In the genomic region with DNA sequence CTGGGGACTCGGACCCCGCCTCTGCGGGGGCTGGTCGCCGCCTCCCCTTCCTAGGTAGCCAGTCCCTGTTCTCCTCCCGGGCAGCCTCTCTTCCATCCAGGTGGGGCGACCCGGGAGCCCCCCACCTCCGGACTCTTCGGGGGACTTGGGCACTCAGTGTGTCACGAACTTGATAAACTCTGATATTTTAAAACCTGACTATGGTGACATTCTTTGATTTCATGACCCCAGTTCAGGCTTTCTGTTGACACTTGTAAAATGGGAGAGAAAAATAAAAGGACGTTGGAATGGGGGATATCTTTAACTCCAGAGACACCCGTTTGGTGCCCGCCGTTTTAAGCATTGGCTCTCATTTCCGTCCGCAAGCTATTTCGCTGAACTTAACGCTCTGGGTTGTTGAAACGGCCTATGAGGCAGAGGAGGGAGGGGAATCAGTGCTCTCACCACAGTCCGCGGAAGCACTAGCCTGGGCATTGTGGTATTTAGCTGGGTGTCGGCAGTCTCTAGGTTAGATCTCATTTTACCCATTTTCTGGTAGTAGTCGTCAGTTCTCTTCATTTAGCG, we compare ENCODE assay signal across 8 cellular contexts. TPM values are rescaled to one million over a fixed set of nuclear protein-coding genes. Genes with fewer than 3 reads are reported as not detected.
DNase-seq lines count a peak whose midpoint lies in the region; ATAC-seq, FAIRE-seq and TF ChIP-seq lines count a peak whose summit lies in the region.

No MANE protein-coding gene starts in this region.

- no peak for TF ChIP-seq CTCF in glutamatergic neuron (IDR thresholded peaks at IDR 0.05; ENCODE audit: partially characterized antibody, unreplicated experiment)
- TF ChIP-seq CTCF in pancreas (IDR thresholded peaks at IDR 0.05), result no peak

- H3K36me3 ChIP-seq in CD4-positive, CD25-positive, alpha-beta regulatory T cell (ENCODE audit: control insufficient read depth, insufficient read depth, low read length), result no peaks in the 10 kb centered on the region
- no peaks in the 10 kb centered on the region for H3K36me3 ChIP-seq in pancreas

- H3K27ac ChIP-seq in CD4-positive, CD25-positive, alpha-beta regulatory T cell (ENCODE audit: insufficient read depth, low read length, poor library complexity, severe bottlenecking), result peak overlapping the region; percentile 96
- H3K27ac ChIP-seq in pancreas, result peak overlapping the region; percentile 93 to 99 (median 96)

- peaks cover 11% of the 10 kb centered on the region for H3K27me3 Mint-ChIP-seq in CD4-positive, CD25-positive, alpha-beta regulatory T cell
- peaks cover 4% of the 10 kb centered on the region for H3K27me3 Mint-ChIP-seq in glutamatergic neuron (ENCODE audit: unreplicated experiment)

- H3K9me3 Mint-ChIP-seq in CD4-positive, CD25-positive, alpha-beta regulatory T cell, result no peaks in the 10 kb centered on the region
- peaks cover 10% of the 10 kb centered on the region for H3K9me3 Mint-ChIP-seq in glutamatergic neuron (ENCODE audit: unreplicated experiment)

- no peaks in the 10 kb centered on the region for H3K9me3 ChIP-seq in CD4-positive, CD25-positive, alpha-beta regulatory T cell (ENCODE audit: control insufficient read depth in 2 of 2, low read length in 2 of 2)
- H3K9me3 ChIP-seq in pancreas, result no peaks in the 10 kb centered on the region

- H3K4me3 Mint-ChIP-seq in CD4-positive, CD25-positive, alpha-beta regulatory T cell, result peak overlapping the region; percentile 90 to 96 (median 94)
- peak overlapping the region; percentile 96 for H3K4me3 Mint-ChIP-seq in glutamatergic neuron (ENCODE audit: unreplicated experiment)

- H3K4me1 Mint-ChIP-seq in CD4-positive, CD25-positive, alpha-beta regulatory T cell, result peaks cover 14 to 39% (median 24%) of the 10 kb centered on the region in 4 donors
- H3K4me1 Mint-ChIP-seq in glutamatergic neuron (ENCODE audit: low read depth, unreplicated experiment), result peaks cover 4% of the 10 kb centered on the region

- H3K27ac Mint-ChIP-seq in CD4-positive, CD25-positive, alpha-beta regulatory T cell, result peak overlapping the region; percentile 93 to 96 (median 95)
- H3K27ac Mint-ChIP-seq in glutamatergic neuron (ENCODE audit: unreplicated experiment), result peak overlapping the region; percentile 79

- WGBS in pancreas, 2 donors, result 0% methylated on average over 25 of the region's 25 CpGs

- H3K4me1 ChIP-seq in CD4-positive, CD25-positive, alpha-beta regulatory T cell (ENCODE audit: control insufficient read depth, insufficient read depth, low read length, poor library complexity, severe bottlenecking), result peaks cover 36% of the 10 kb centered on the region
- peaks cover 0 to 16% (median 9%) of the 10 kb centered on the region in 3 donors for H3K4me1 ChIP-seq in pancreas

- FAIRE-seq in pancreas (lab: Jason Lieb, UNC), result no peak
- FAIRE-seq in urothelium cell line (lab: Jason Lieb, UNC), result no peak

- no peaks in the 10 kb centered on the region for H3K27me3 ChIP-seq in CD4-positive, CD25-positive, alpha-beta regulatory T cell (ENCODE audit: control insufficient read depth, insufficient read depth, low read length)
- no peaks in the 10 kb centered on the region for H3K27me3 ChIP-seq in pancreas

- DNase-seq in CD4-positive, CD25-positive, alpha-beta regulatory T cell, result peak; percentile 41 to 88 (median 59)
- peak; percentile 73 for DNase-seq in RPMI8226
- peak; percentile 16 for DNase-seq in activated naive CD4-positive, alpha-beta T cell treated with anti-CD3 and anti-CD28 coated beads, Interleukin-2, amount 50 U/mL, for 16 hours
- peak; percentile 32 for DNase-seq in glutamatergic neuron
- DNase-seq in pancreas, result peak in 3 of 6 donors; percentile 26 to 54 (median 38)
- peak; percentile 66 for DNase-seq in urothelium cell line (ENCODE audit: low spot score)

- H3K4me3 ChIP-seq in CD4-positive, CD25-positive, alpha-beta regulatory T cell (ENCODE audit: low read depth, low read length), result peak overlapping the region; percentile 95
- H3K4me3 ChIP-seq in pancreas, result peak overlapping the region; percentile 60 to 95 (median 88)

- no peaks in the 10 kb centered on the region for H3K36me3 Mint-ChIP-seq in CD4-positive, CD25-positive, alpha-beta regulatory T cell
- no peaks in the 10 kb centered on the region for H3K36me3 Mint-ChIP-seq in glutamatergic neuron (ENCODE audit: unreplicated experiment)

- no peak for ATAC-seq in CD4-positive, CD25-positive, alpha-beta regulatory T cell (ENCODE audit: low read depth in 2 of 2)
- ATAC-seq in GM19395 (IDR thresholded peaks at IDR 0.05; ENCODE audit: unreplicated experiment) (peak; percentile 33), HG03520 (IDR thresholded peaks at IDR 0.05; ENCODE audit: unreplicated experiment) (peak; percentile 29), pancreas (peak; percentile 13 to 33 (median 25))

- intact Hi-C loops in pancreas (cut with DNase I), result no loop called here

RNA-seq across cellular contexts. Expression of a gene that starts 0.7 kb away (rescaled TPM):
- 45.7 TPM for total RNA-seq in CD4-positive, CD25-positive, alpha-beta regulatory T cell
- 10 to 100 TPM; 40.3 to 55.5 (median 43.0) TPM for polyA plus RNA-seq in CD4-positive, CD25-positive, alpha-beta regulatory T cell
- total RNA-seq in glutamatergic neuron (ENCODE audit: unreplicated experiment) (55.8 TPM), pancreas (10 to 100 TPM; 14.5 to 26.1 (median 18.8) TPM)
- polyA plus RNA-seq in pancreas, result 10 to 100 TPM in 1 of 2 donors, 1 to 10 TPM in 1; 7.0 to 14.0 TPM

RNA-seq across cellular contexts. Expression of a gene that starts 36.7 kb away (rescaled TPM):
- total RNA-seq in CD4-positive, CD25-positive, alpha-beta regulatory T cell, result 580 TPM
- polyA plus RNA-seq in CD4-positive, CD25-positive, alpha-beta regulatory T cell, result 100 to 1,000 TPM; 254 to 402 (median 306) TPM
- total RNA-seq in glutamatergic neuron (ENCODE audit: unreplicated experiment) (not detected), pancreas (10 to 100 TPM in 3 of 6 donors, 1 to 10 TPM in 3; 4.1 to 40.0 (median 14.1) TPM)
- 10 to 100 TPM in 1 of 2 donors, 1 to 10 TPM in 1; 5.9 to 13.2 TPM for polyA plus RNA-seq in pancreas

RNA-seq across cellular contexts. Expression of a gene that starts 55.4 kb away (rescaled TPM):
- 51.1 TPM for total RNA-seq in CD4-positive, CD25-positive, alpha-beta regulatory T cell
- 10 to 100 TPM in 3 of 4 donors, 1 to 10 TPM in 1; 9.8 to 27.2 (median 14.9) TPM for polyA plus RNA-seq in CD4-positive, CD25-positive, alpha-beta regulatory T cell
- 45.0 TPM for total RNA-seq in glutamatergic neuron (ENCODE audit: unreplicated experiment)
- total RNA-seq in pancreas, result 10 to 100 TPM in 5 of 6 donors, 1 to 10 TPM in 1; 8.6 to 18.0 (median 12.5) TPM
- 10 to 100 TPM; 52.0 to 78.1 TPM for polyA plus RNA-seq in pancreas

Comparison
In these comparisons a context has a peak if more than half of its experiments do, and no peak if none do; other contexts are left out.
1. ATAC-seq: peak in GM19395 (single experiment), HG03520 (single experiment) and pancreas (4 of 4); none in CD4-positive, CD25-positive, alpha-beta regulatory T cell (0 of 2).
2. RNA of a gene that starts 36.7 kb away (total RNA-seq): 580 TPM in CD4-positive, CD25-positive, alpha-beta regulatory T cell (single experiment); 4.1 to 40.0 TPM in pancreas and not detected in glutamatergic neuron (single experiment); every median in the first group is over 10 times any median in the second.